24 cellular contexts compared by ENCODE assay signal in genomic region chr1:88062650-88063153, GRCh38.
DNase-seq lines count a peak whose midpoint lies in the region; ATAC-seq, FAIRE-seq and TF ChIP-seq lines count a peak whose summit lies in the region.
"Had no signal": no experiment of that assay in that cellular context is flagged by ENCODE, and none has a peak within 500 bp of the region (broad histone marks: within the 10 kb centered on the region; RNA-seq: fewer than 3 reads in every experiment).

No MANE protein-coding gene starts in this region.

- H3K4me3 ChIP-seq in SK-N-SH (ENCODE audit: low read depth in 2 of 2, low read length in 1 of 2) (no peak overlapping the region), trophoblast cell (ENCODE audit: low read depth, low read length) (no peak overlapping the region)
- H3K4me3 ChIP-seq: A549; BLaER1 treated with 17β-estradiol and CSF1 and Interleukin-3, amounts not matched to agents 10 nM and 100 nM; GM12878 had no signal

- POLR2A ChIA-PET in SK-N-SH (lab: Yijun Ruan, JAX), result no interaction called here

- CTCF ChIA-PET in SK-N-SH (lab: Yijun Ruan, JAX), result interaction anchor here (1.4 kb wide), 1 partner anchor 14 kb away, joined by 4 read pairs; no protein-coding TSS in a partner anchor

- 61% methylated on average over 3 of the region's 3 CpGs for WGBS in SK-N-SH (ENCODE audit: low lambda C conversion rate)
- no CpG with 5 or more reads among the region's 3 CpGs for WGBS in trophoblast cell (ENCODE audit: extremely low coverage, insufficient coverage, insufficient read length)

- no peak overlapping the region for H3K18ac ChIP-seq in trophoblast cell (ENCODE audit: low read length)

- H2BK5ac ChIP-seq in trophoblast cell (ENCODE audit: low read depth, low read length, poor library complexity), result no peak overlapping the region

- no peak for TF ChIP-seq CTCF in SK-N-SH (IDR thresholded peaks at IDR 0.05)
- no peak for TF ChIP-seq CTCF in D721Med (IDR thresholded peaks at IDR 0.05; ENCODE audit: insufficient read depth, missing control alignments)

- no peak overlapping the region for H3K4ac ChIP-seq in trophoblast cell (ENCODE audit: low read depth, low read length)

- H3K9me3 ChIP-seq in SK-N-SH (no peaks in the 10 kb centered on the region), trophoblast cell (ENCODE audit: insufficient read depth, low read depth, low read length) (no peaks in the 10 kb centered on the region)
- H3K9me3 ChIP-seq: A549; BLaER1 treated with 17β-estradiol and CSF1 and Interleukin-3, amounts not matched to agents 10 nM and 100 nM; Caco-2 had no signal

- H3K9ac ChIP-seq in SK-N-SH (no peak overlapping the region), trophoblast cell (ENCODE audit: low read length) (no peak overlapping the region)
- H3K9ac ChIP-seq: BLaER1 treated with 17β-estradiol and CSF1 and Interleukin-3, amounts not matched to agents 10 nM and 100 nM had no signal

- H2AK5ac ChIP-seq in trophoblast cell (ENCODE audit: low read length), result no peak overlapping the region

- no peak overlapping the region for H4K12ac ChIP-seq in trophoblast cell (ENCODE audit: low read depth, low read length)

- H4K20me1 ChIP-seq in SK-N-SH (ENCODE audit: insufficient read depth), result no peaks in the 10 kb centered on the region
- H4K20me1 ChIP-seq: BLaER1 treated with 17β-estradiol and CSF1 and Interleukin-3, amounts not matched to agents 10 nM and 100 nM had no signal

- TF ChIP-seq EP300 in SK-N-SH (IDR thresholded peaks at IDR 0.05; ENCODE audit: borderline replicate concordance in 1 of 2, low read depth in 1 of 2, low read length in 1 of 2), result no peak

- FAIRE-seq in D721Med (lab: Jason Lieb, UNC), result peak; percentile 16
- FAIRE-seq: A549, GM12878, GM12892, GM18507 had no signal

- H2AFZ ChIP-seq in SK-N-SH (ENCODE audit: low read depth), result peak overlapping the region; percentile 58; the same call in 1 of the 2 replicates
- no peak overlapping the region for H2AFZ ChIP-seq in trophoblast cell (ENCODE audit: insufficient read depth, low read length, poor library complexity)

- no peak overlapping the region for H2BK120ac ChIP-seq in trophoblast cell (ENCODE audit: insufficient read depth, low read length, poor library complexity)

- no peak overlapping the region; a peak in 1 of 4 replicates for H3K27ac ChIP-seq in SK-N-SH (ENCODE audit: low read depth in 2 of 2, low read length in 1 of 2)
- no peak overlapping the region for H3K27ac ChIP-seq in trophoblast cell (ENCODE audit: low read depth, low read length)
- H3K27ac ChIP-seq: 22Rv1; A549; BLaER1 treated with 17β-estradiol and CSF1 and Interleukin-3, amounts not matched to agents 10 nM and 100 nM; C4-2B had no signal

- peaks cover 10% of the 10 kb centered on the region for H3F3A ChIP-seq in SK-N-SH (replicated peaks; ENCODE audit: insufficient read depth)

- peak overlapping the region; percentile 18 for H4K91ac ChIP-seq in trophoblast cell (ENCODE audit: low read depth, low read length)

- DNase-seq in SK-N-SH (no peak), D721Med (ENCODE audit: insufficient read length, low spot score) (no peak), trophoblast cell (no peak), occipital lobe (lab: John Stamatoyannopoulos, UW) (no peak)
- DNase-seq: AML-193; Caco-2; Calu3; CD4-positive, alpha-beta T cell; CD8-positive, alpha-beta T cell; DMS 273 treated with DMSO at 0.1 percent for 48 hours; DMS153; DMS53; DMS79; DND-41; EL; GDM1 had no signal

- H3K23ac ChIP-seq in trophoblast cell (ENCODE audit: low read length), result no peak overlapping the region

- no peak for ATAC-seq in SK-N-SH treated with all-trans-retinoic acid at 6 μM for 48 hours
- ATAC-seq: A549; CD8-positive, alpha-beta T cell; GM12878 had no signal

- no peaks in the 10 kb centered on the region for H3K36me3 ChIP-seq in SK-N-SH (replicated peaks in 1 of 2; ENCODE audit: control insufficient read depth in 1 of 2, insufficient read depth in 2 of 2, low read length in 1 of 2)
- H3K36me3 ChIP-seq in trophoblast cell (ENCODE audit: control insufficient read depth in 1 of 2, insufficient read depth in 2 of 2, low read length in 2 of 2), result no peaks in the 10 kb centered on the region
- H3K36me3 ChIP-seq: BLaER1 treated with 17β-estradiol and CSF1 and Interleukin-3, amounts not matched to agents 10 nM and 100 nM had no signal

- H2BK12ac ChIP-seq in trophoblast cell (ENCODE audit: low read length), result no peak overlapping the region

- no peak overlapping the region for H4K8ac ChIP-seq in trophoblast cell (ENCODE audit: low read depth, low read length)

- no peaks in the 10 kb centered on the region for H3K9me2 ChIP-seq in SK-N-SH

- H3K79me1 ChIP-seq in trophoblast cell (ENCODE audit: low read length), result peaks cover 7% of the 10 kb centered on the region

- H3K4me2 ChIP-seq in SK-N-SH (no peak overlapping the region; the same call in 1 of the 2 replicates), trophoblast cell (ENCODE audit: low read length) (no peak overlapping the region)
- H3K4me2 ChIP-seq: A549; BLaER1 treated with 17β-estradiol and CSF1 and Interleukin-3, amounts not matched to agents 10 nM and 100 nM had no signal

- no peak for TF ChIP-seq RAD21 in SK-N-SH (IDR thresholded peaks at IDR 0.05; ENCODE audit: low read length)

- H3K27me3 ChIP-seq in SK-N-SH (ENCODE audit: insufficient read depth) (no peaks in the 10 kb centered on the region), trophoblast cell (ENCODE audit: insufficient read depth, low read length) (no peaks in the 10 kb centered on the region)
- H3K27me3 ChIP-seq: BLaER1 treated with 17β-estradiol and CSF1 and Interleukin-3, amounts not matched to agents 10 nM and 100 nM had no signal

- H3K4me1 ChIP-seq in SK-N-SH (ENCODE audit: control insufficient read depth in 1 of 2, insufficient read depth in 2 of 2, low read depth in 1 of 2, low read length in 1 of 2), result peaks cover 0 to 13% of the 10 kb centered on the region in 2 experiments; a peak in 2 of 4 replicates
- peaks cover 2 to 4% of the 10 kb centered on the region in 2 experiments for H3K4me1 ChIP-seq in trophoblast cell (ENCODE audit: control insufficient read depth in 1 of 2, insufficient read depth in 2 of 2, low read length in 2 of 2)
- H3K4me1 ChIP-seq: BLaER1 treated with 17β-estradiol and CSF1 and Interleukin-3, amounts not matched to agents 10 nM and 100 nM; Caco-2 had no signal

- H3K14ac ChIP-seq in trophoblast cell (ENCODE audit: low read length), result no peak overlapping the region

- no peaks in the 10 kb centered on the region for H3K79me2 ChIP-seq in SK-N-SH (ENCODE audit: insufficient read depth)
- H3K79me2 ChIP-seq in trophoblast cell (ENCODE audit: control insufficient read depth, insufficient read depth, low read length, poor library complexity), result no peaks in the 10 kb centered on the region

TF ChIP-seq in SK-N-SH, 30 proteins besides CTCF, POLR2A, EP300 and RAD21:
- TF ChIP-seq, protein P1, sequence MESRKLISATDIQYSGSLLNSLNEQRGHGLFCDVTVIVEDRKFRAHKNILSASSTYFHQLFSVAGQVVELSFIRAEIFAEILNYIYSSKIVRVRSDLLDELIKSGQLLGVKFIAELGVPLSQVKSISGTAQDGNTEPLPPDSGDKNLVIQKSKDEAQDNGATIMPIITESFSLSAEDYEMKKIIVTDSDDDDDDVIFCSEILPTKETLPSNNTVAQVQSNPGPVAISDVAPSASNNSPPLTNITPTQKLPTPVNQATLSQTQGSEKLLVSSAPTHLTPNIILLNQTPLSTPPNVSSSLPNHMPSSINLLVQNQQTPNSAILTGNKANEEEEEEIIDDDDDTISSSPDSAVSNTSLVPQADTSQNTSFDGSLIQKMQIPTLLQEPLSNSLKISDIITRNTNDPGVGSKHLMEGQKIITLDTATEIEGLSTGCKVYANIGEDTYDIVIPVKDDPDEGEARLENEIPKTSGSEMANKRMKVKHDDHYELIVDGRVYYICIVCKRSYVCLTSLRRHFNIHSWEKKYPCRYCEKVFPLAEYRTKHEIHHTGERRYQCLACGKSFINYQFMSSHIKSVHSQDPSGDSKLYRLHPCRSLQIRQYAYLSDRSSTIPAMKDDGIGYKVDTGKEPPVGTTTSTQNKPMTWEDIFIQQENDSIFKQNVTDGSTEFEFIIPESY (IDR thresholded peaks at IDR 0.05; ENCODE audit: borderline replicate concordance, low read depth), result no peak
- TF ChIP-seq SIN3A (IDR thresholded peaks at IDR 0.05; ENCODE audit: borderline replicate concordance, low read depth, low read length) (no peak), MEF2A (IDR thresholded peaks at IDR 0.05; ENCODE audit: borderline replicate concordance, low read depth) (no peak)

TF ChIP-seq in SK-N-SH treated with all-trans-retinoic acid at 6 μM for 48 hours, 23 proteins besides CTCF, POLR2A, EP300 and RAD21 (continues in another document):
- TF ChIP-seq, protein P2, sequence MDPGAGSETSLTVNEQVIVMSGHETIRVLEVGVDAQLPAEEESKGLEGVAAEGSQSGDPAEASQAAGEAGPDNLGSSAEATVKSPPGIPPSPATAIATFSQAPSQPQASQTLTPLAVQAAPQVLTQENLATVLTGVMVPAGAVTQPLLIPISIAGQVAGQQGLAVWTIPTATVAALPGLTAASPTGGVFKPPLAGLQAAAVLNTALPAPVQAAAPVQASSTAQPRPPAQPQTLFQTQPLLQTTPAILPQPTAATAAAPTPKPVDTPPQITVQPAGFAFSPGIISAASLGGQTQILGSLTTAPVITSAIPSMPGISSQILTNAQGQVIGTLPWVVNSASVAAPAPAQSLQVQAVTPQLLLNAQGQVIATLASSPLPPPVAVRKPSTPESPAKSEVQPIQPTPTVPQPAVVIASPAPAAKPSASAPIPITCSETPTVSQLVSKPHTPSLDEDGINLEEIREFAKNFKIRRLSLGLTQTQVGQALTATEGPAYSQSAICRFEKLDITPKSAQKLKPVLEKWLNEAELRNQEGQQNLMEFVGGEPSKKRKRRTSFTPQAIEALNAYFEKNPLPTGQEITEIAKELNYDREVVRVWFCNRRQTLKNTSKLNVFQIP (CRISPR knock-in tag; IDR thresholded peaks at IDR 0.05; ENCODE audit: borderline replicate concordance, low read depth), result no peak
- TF ChIP-seq, protein P3, sequence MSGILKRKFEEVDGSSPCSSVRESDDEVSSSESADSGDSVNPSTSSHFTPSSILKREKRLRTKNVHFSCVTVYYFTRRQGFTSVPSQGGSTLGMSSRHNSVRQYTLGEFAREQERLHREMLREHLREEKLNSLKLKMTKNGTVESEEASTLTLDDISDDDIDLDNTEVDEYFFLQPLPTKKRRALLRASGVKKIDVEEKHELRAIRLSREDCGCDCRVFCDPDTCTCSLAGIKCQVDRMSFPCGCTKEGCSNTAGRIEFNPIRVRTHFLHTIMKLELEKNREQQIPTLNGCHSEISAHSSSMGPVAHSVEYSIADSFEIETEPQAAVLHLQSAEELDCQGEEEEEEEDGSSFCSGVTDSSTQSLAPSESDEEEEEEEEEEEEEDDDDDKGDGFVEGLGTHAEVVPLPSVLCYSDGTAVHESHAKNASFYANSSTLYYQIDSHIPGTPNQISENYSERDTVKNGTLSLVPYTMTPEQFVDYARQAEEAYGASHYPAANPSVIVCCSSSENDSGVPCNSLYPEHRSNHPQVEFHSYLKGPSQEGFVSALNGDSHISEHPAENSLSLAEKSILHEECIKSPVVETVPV (CRISPR knock-in tag; IDR thresholded peaks at IDR 0.05), result no peak
- TF ChIP-seq ARNTL (CRISPR knock-in tag; IDR thresholded peaks at IDR 0.05; ENCODE audit: borderline replicate concordance, low read depth), result no peak
- no peak for TF ChIP-seq CSDC2 (CRISPR knock-in tag; IDR thresholded peaks at IDR 0.05)
- TF ChIP-seq ZC3H10 (CRISPR knock-in tag; IDR thresholded peaks at IDR 0.05), result no peak
- TF ChIP-seq TCF4 (CRISPR knock-in tag; IDR thresholded peaks at IDR 0.05; ENCODE audit: borderline replicate concordance), result no peak
